In the genomic region with DNA sequence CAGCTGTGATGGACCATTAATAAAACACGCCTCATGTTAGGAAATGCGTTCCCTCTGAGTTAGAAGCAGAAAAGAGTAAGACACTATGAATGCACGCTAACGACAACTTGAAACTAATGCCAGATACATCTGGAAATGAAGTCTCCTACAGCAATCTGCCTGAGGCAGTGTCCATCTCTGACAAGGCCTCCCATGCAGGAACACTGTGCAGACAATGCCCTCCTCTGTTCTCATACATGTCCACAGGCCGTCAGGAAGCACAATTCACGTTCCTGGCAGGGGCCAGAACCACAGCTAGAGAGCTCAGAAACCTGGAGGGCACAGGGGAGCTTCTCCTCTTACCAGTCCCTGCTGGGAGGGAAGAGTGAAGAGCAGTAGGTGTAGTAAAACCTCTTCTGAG, we compare ENCODE assay signal across 20 cellular contexts. TPM values are rescaled to one million over a fixed set of nuclear protein-coding genes. Genes with fewer than 3 reads are reported as not detected.
DNase-seq lines count a peak whose midpoint lies in the region; ATAC-seq, FAIRE-seq and TF ChIP-seq lines count a peak whose summit lies in the region.
"Had no signal": no experiment of that assay in that cellular context is flagged by ENCODE, and none has a peak within 500 bp of the region (broad histone marks: within the 10 kb centered on the region; RNA-seq: fewer than 3 reads in every experiment).

No MANE protein-coding gene starts in this region.

- POLR2A ChIA-PET in HepG2 (lab: Yijun Ruan, JAX): no interaction called here

- intact Hi-C loops in HepG2 (cut with micrococcal nuclease; ENCODE audit: unreplicated experiment) (loop anchor here (10.0 kb wide), 1 partner anchor 93 kb away; no protein-coding TSS in a partner anchor), right lobe of liver (cut with DNase I) (no loop called here)

- H3K4me2 ChIP-seq in HepG2 (ENCODE audit: low read depth, low read length) (0 out of 2 replicates have a peak overlapping the region, but pooled peaks have one; percentile 36), trophoblast cell (ENCODE audit: low read length) (no peak overlapping the region)

- H2AFZ ChIP-seq in HepG2 (ENCODE audit: low read length) (no peak overlapping the region), trophoblast cell (ENCODE audit: insufficient read depth, low read length, poor library complexity) (no peak overlapping the region)

- H4K8ac ChIP-seq in trophoblast cell (ENCODE audit: low read depth, low read length): no peak overlapping the region

- peaks cover 21 to 36% of the 10 kb centered on the region in 2 experiments; a peak in 4 of 5 replicates for H3K36me3 ChIP-seq in HepG2 (replicated peaks in 1 of 2; ENCODE audit: control insufficient read depth in 1 of 2, insufficient read depth in 2 of 2, low read length in 2 of 2)
- peaks cover 0 to 12% (median 1%) of the 10 kb centered on the region in 4 donors for H3K36me3 ChIP-seq in right lobe of liver
- H3K36me3 ChIP-seq in trophoblast cell (ENCODE audit: control insufficient read depth in 1 of 2, insufficient read depth in 2 of 2, low read length in 2 of 2): peaks cover 12% of the 10 kb centered on the region in 2 experiments
- H3K36me3 ChIP-seq: uterus had no signal

- peaks cover 22% of the 10 kb centered on the region for H3K36me3 Mint-ChIP-seq in brain
- H3K36me3 Mint-ChIP-seq in mesothelial cell of epicardium: peaks cover 7% of the 10 kb centered on the region

- no peak overlapping the region for H4K12ac ChIP-seq in trophoblast cell (ENCODE audit: low read depth, low read length)

- H3K4me1 Mint-ChIP-seq in brain (peaks cover 69% of the 10 kb centered on the region), mesothelial cell of epicardium (peaks cover 23% of the 10 kb centered on the region)

- H2BK5ac ChIP-seq in trophoblast cell (ENCODE audit: low read depth, low read length, poor library complexity): no peak overlapping the region

- H3K27ac ChIP-seq in HepG2 (ENCODE audit: extremely low read length, insufficient read depth, low read length) (peak overlapping the region; percentile 54), right lobe of liver (no peak overlapping the region), trophoblast cell (ENCODE audit: low read depth, low read length) (no peak overlapping the region)
- H3K27ac ChIP-seq: heart right ventricle, uterus had no signal

- WGBS in HepG2 (ENCODE audit: low lambda C conversion rate): 90% methylated on average over 6 of the region's 6 CpGs
- 84% methylated on average over 6 of the region's 6 CpGs for WGBS in right lobe of liver (ENCODE audit: insufficient coverage, low coverage, low lambda C conversion rate, missing lambda C conversion rate)
- whole genome bisulfite sequencing in trophoblast cell (ENCODE audit: extremely low coverage, insufficient coverage, insufficient read length): no CpG with 5 or more reads among the region's 6 CpGs

- no peak overlapping the region for H3K4ac ChIP-seq in trophoblast cell (ENCODE audit: low read depth, low read length)

- in situ Hi-C loops in HepG2 (cut with HindIII; ENCODE audit: extremely low pct_ligation_motif_present, low pct_unique_long_range_greater_than_20kb): loop anchor here (5.0 kb wide), 1 partner anchor 140 kb away; no protein-coding TSS in a partner anchor

- peaks cover 7% of the 10 kb centered on the region for H3K79me2 ChIP-seq in HepG2 (ENCODE audit: insufficient read depth, low read length)
- H3K79me2 ChIP-seq in trophoblast cell (ENCODE audit: control insufficient read depth, insufficient read depth, low read length, poor library complexity): no peaks in the 10 kb centered on the region

- H3K4me3 Mint-ChIP-seq in brain (no peak overlapping the region), mesothelial cell of epicardium (no peak overlapping the region)

- no peak overlapping the region for H3K18ac ChIP-seq in trophoblast cell (ENCODE audit: low read length)

- TF ChIP-seq POLR2A in HepG2 (IDR thresholded peaks at IDR 0.05; ENCODE audit: insufficient read depth in 1 of 2, low read depth in 2 of 2, low read length in 2 of 2) (no peak), right lobe of liver (IDR thresholded peaks at IDR 0.05) (no peak)

- DNase-seq in HepG2 (ENCODE audit: low spot score): no peak
- DNase-seq in right lobe of liver: no peak
- no peak for DNase-seq in mesothelial cell of epicardium (ENCODE audit: low spot score in 2 of 2, unreplicated experiment in 2 of 2)
- no peak for DNase-seq in trophoblast cell
- DNase-seq in mesenteric fat pad (ENCODE audit: low spot score): no peak
- DNase-seq: activated T-cell treated with anti-CD3 and anti-CD28 coated beads for 4 hours; adrenal gland; erythroblast; heart right ventricle; NCI-H1105; NCI-H226; stimulated activated CD4-positive, alpha-beta T cell treated with anti-CD3 and anti-CD28 coated beads, Interleukin-4, amount 100 ng/mL, for 24 hours; uterus had no signal

- H2BK12ac ChIP-seq in trophoblast cell (ENCODE audit: low read length): no peak overlapping the region

- H2AK5ac ChIP-seq in trophoblast cell (ENCODE audit: low read length): no peak overlapping the region

- H2BK120ac ChIP-seq in trophoblast cell (ENCODE audit: insufficient read depth, low read length, poor library complexity): no peak overlapping the region

- TF ChIP-seq CTCF in HepG2 (CRISPR knock-in tag; IDR thresholded peaks at IDR 0.05): no peak
- no peak for TF ChIP-seq CTCF in right lobe of liver (IDR thresholded peaks at IDR 0.05)
- TF ChIP-seq CTCF in brain (conservative IDR thresholded peaks at IDR 0.05): no peak
- no peak for TF ChIP-seq CTCF in mesothelial cell of epicardium (IDR thresholded peaks at IDR 0.05; ENCODE audit: unreplicated experiment)

- no TSS peak for BruUV-seq in HepG2 (replicated peaks; lab: Mats Ljungman, UMichigan)

- no peak for TF ChIP-seq RAD21 in HepG2 (CRISPR knock-in tag; IDR thresholded peaks at IDR 0.05)

- H3K4me1 ChIP-seq in HepG2 (ENCODE audit: insufficient read depth, low read length): peaks cover 30% of the 10 kb centered on the region
- peaks cover 0 to 22% (median 11%) of the 10 kb centered on the region in 4 donors for H3K4me1 ChIP-seq in right lobe of liver
- peaks cover 13% of the 10 kb centered on the region in 2 experiments for H3K4me1 ChIP-seq in trophoblast cell (ENCODE audit: control insufficient read depth in 1 of 2, insufficient read depth in 2 of 2, low read length in 2 of 2)

- H3K9ac ChIP-seq in HepG2 (ENCODE audit: insufficient read depth, low read depth, low read length) (no peak overlapping the region), trophoblast cell (ENCODE audit: low read length) (no peak overlapping the region)

- CTCF ChIA-PET in HepG2 (lab: Yijun Ruan, JAX; ENCODE audit: low intra/inter-chr PET ratio, low total read pairs): no interaction called here

- no peak for FAIRE-seq in HepG2 (lab: Jason Lieb, UNC)
- FAIRE-seq: colon, H54, K562 had no signal

- no peak for TF ChIP-seq EP300 in HepG2 (IDR thresholded peaks at IDR 0.05; ENCODE audit: low read depth in 2 of 2, low read length in 2 of 2)
- TF ChIP-seq EP300 in HepG2 (CRISPR knock-in tag; IDR thresholded peaks at IDR 0.05; ENCODE audit: borderline replicate concordance): no peak

- H3K27ac Mint-ChIP-seq in brain (peak overlapping the region; percentile 31 to 93 (median 44)), mesothelial cell of epicardium (peak overlapping the region; percentile 16)

- no peak overlapping the region for H4K91ac ChIP-seq in trophoblast cell (ENCODE audit: low read depth, low read length)

- H3K9me3 Mint-ChIP-seq in brain (no peaks in the 10 kb centered on the region), mesothelial cell of epicardium (no peaks in the 10 kb centered on the region)

- no peak overlapping the region for H3K14ac ChIP-seq in trophoblast cell (ENCODE audit: low read length)

- H3K9me3 ChIP-seq in HepG2 (ENCODE audit: low read length) (no peaks in the 10 kb centered on the region), right lobe of liver (no peaks in the 10 kb centered on the region), trophoblast cell (ENCODE audit: insufficient read depth, low read depth, low read length) (no peaks in the 10 kb centered on the region)
- H3K9me3 ChIP-seq: adrenal gland, heart right ventricle, uterus had no signal

- ATAC-seq in HepG2: peak; percentile 15; the same call in 1 of the 3 replicates
- ATAC-seq in right lobe of liver: no peak
- ATAC-seq in GM21723 (IDR thresholded peaks at IDR 0.05; ENCODE audit: unreplicated experiment): no peak
- no peak for ATAC-seq in HG03378 (IDR thresholded peaks at IDR 0.05; ENCODE audit: unreplicated experiment)
- ATAC-seq: heart right ventricle, K562 had no signal

- H4K20me1 ChIP-seq in HepG2 (ENCODE audit: insufficient read depth, low read length): peaks cover 22% of the 10 kb centered on the region; the same call in 1 of the 2 replicates

- H3K27me3 Mint-ChIP-seq in brain: no peaks in the 10 kb centered on the region
- no peaks in the 10 kb centered on the region for H3K27me3 Mint-ChIP-seq in mesothelial cell of epicardium (ENCODE audit: low read depth)

- no peak overlapping the region for H3K23ac ChIP-seq in trophoblast cell (ENCODE audit: low read length)

- H3K27me3 ChIP-seq in HepG2 (ENCODE audit: control insufficient read depth in 1 of 2, insufficient read depth in 2 of 2, low read length in 2 of 2): no peaks in the 10 kb centered on the region
- no peaks in the 10 kb centered on the region for H3K27me3 ChIP-seq in right lobe of liver
- H3K27me3 ChIP-seq in trophoblast cell (ENCODE audit: insufficient read depth, low read length): no peaks in the 10 kb centered on the region
- H3K27me3 ChIP-seq: adrenal gland, heart right ventricle, uterus had no signal

- no peaks in the 10 kb centered on the region for H3K79me1 ChIP-seq in trophoblast cell (ENCODE audit: low read length)

- H3K4me3 ChIP-seq in HepG2 (replicated peaks in 1 of 3; ENCODE audit: insufficient read depth in 1 of 3, low read depth in 2 of 3, low read length in 3 of 3): no peak overlapping the region
- no peak overlapping the region for H3K4me3 ChIP-seq in right lobe of liver
- H3K4me3 ChIP-seq in trophoblast cell (ENCODE audit: low read depth, low read length): no peak overlapping the region
- H3K4me3 ChIP-seq: adrenal gland, heart right ventricle, K562, uterus had no signal

RNA-seq across cellular contexts. Expression of gene CYP2D6, which starts 41.3 kb away (rescaled TPM):
- total RNA-seq in HepG2 (2016; rRNA removed; fragmentation: Illumina TruSeq; extraction: Trizol) (0.18 and 1.0 TPM in 2 replicates), right lobe of liver (100 to 1,000 TPM; 104 to 400 (median 283) TPM), mesothelial cell of epicardium (6.3 to 7.2 TPM (median 6.4 TPM) in 3 replicates), mesenteric fat pad (0.26 TPM)
- total RNA-seq in HepG2 (2016; cell fraction: cytosol; rRNA removed; fragmentation: Illumina TruSeq; extraction: Trizol; ENCODE audit: low read depth): 0.53 and 0.61 TPM in 2 replicates
- total RNA-seq in HepG2 (2016; cell fraction: insoluble cytoplasmic fraction; rRNA removed; fragmentation: Illumina TruSeq; extraction: Trizol): 0.22 and 1.2 TPM in 2 replicates
- total RNA-seq in HepG2 (2016; cell fraction: membrane; rRNA removed; fragmentation: Illumina TruSeq; extraction: Trizol): 0.45 and 0.49 TPM in 2 replicates
- 2.1 TPM in 2 replicates for total RNA-seq in HepG2 (2016; cell fraction: nucleus; rRNA removed; fragmentation: Illumina TruSeq; extraction: Trizol)
- polyA plus RNA-seq in HepG2 (2011; rRNA removed) (3.7 and 4.4 TPM in 2 replicates), brain (ENCODE audit: insufficient read depth, low read depth, low replicate concordance) (0.27 TPM)
- polyA plus RNA-seq in HepG2 (2011; cell fraction: cytosol; rRNA removed): 1.6 and 2.3 TPM in 2 replicates
- 30.3 and 32.1 TPM in 2 replicates for polyA plus RNA-seq in HepG2 (2011; cell fraction: nucleus; rRNA removed)
- polyA plus RNA-seq in HepG2 (2012): 1.9 and 2.5 TPM in 2 replicates
- 0.15 and 0.16 TPM in 2 replicates for polyA plus RNA-seq in HepG2 (2016; cell fraction: cytosol; fragmentation: Illumina TruSeq; extraction: Trizol; ENCODE audit: low read depth)
- polyA plus RNA-seq in HepG2 (2016; cell fraction: insoluble cytoplasmic fraction; fragmentation: Illumina TruSeq; extraction: Trizol; ENCODE audit: low read depth): 0.16 and 0.46 TPM in 2 replicates
- 0.27 and 0.41 TPM in 2 replicates for polyA plus RNA-seq in HepG2 (2016; cell fraction: membrane; fragmentation: Illumina TruSeq; extraction: Trizol; ENCODE audit: low read depth)
- 3.2 and 4.0 TPM in 2 replicates for polyA plus RNA-seq in HepG2 (2016; cell fraction: nucleus; fragmentation: Illumina TruSeq; extraction: Trizol; ENCODE audit: insufficient read depth, low read depth)
- 1.3 and 4.2 TPM in 2 replicates for polyA minus RNA-seq in HepG2 (2011; rRNA and poly(A)+ RNA removed; ENCODE audit: low replicate concordance)
- polyA minus RNA-seq in HepG2 (2011; cell fraction: cytosol; rRNA and poly(A)+ RNA removed): 1.5 and 1.8 TPM in 2 replicates
- polyA minus RNA-seq in HepG2 (2011; cell fraction: nucleus; rRNA and poly(A)+ RNA removed): 6.4 and 6.7 TPM in 2 replicates
- 0.31 and 0.48 TPM in 2 replicates for polyA plus RNA-seq in trophoblast cell (2013)
- total RNA-seq: myocyte had no signal

Comparison
In these comparisons a context has a peak if more than half of its experiments do, and no peak if none do; other contexts are left out.
1. RNA of gene CYP2D6, which starts 41.3 kb away (total RNA-seq): 104 to 400 TPM in right lobe of liver; 6.3 to 7.2 TPM in mesothelial cell of epicardium, 0.18 to 2.1 TPM in HepG2 and 0.26 TPM in mesenteric fat pad (single experiment); every median in the first group is over 10 times any median in the second.